Comparison of ENCODE assay signal across 19 cellular contexts in the genomic region with DNA sequence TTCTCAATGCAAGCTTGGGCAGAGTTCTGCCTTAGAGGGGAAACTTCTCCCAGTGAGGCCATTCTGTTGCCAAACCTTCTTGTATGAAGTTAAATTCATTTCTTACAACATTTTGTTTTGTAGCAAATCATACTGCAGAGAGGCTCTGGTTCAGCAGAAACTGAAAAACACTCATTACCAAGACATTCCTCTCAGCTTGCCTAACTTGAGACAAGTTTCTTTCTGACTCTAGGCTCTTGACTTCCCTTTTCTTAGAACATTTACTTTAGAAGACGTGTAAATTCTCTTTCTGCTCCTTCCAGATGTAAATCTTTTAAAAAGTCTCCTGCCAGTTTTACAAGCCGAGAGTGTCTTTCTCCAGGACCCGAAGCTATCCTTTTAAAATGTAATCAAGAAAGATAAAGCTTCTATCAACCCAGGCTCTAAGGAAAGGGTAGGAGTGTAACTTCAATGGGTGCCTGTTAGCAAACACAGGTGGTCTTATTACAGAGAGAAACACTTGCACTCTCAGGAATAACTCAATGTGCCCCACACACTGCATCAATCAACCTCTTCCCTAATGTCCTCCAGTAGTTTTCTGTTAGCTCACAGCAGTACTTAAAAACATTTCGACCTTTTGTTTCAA.
DNase-seq lines count a peak whose midpoint lies in the region; ATAC-seq and TF ChIP-seq lines count a peak whose summit lies in the region.
"Had no signal": no experiment of that assay in that cellular context is flagged by ENCODE, and none has a peak within 500 bp of the region (broad histone marks: within the 10 kb centered on the region; RNA-seq: fewer than 3 reads in every experiment).

No MANE protein-coding gene starts in this region.

- DNase-seq in GM12865 (ENCODE audit: low read depth) (peak; percentile 33), SKM-1 treated with dmso at 0.1 percent for 144 hours (lab: John Stamatoyannopoulos, UW; ENCODE audit: unreplicated experiment) (peak; percentile 19), inferior parietal cortex (ENCODE audit: extremely low spot score) (no peak), NCI-H524 treated with DMSO at 0.1 percent for 48 hours (lab: John Stamatoyannopoulos, UW) (no peak), HUDEP-2 (lab: John Stamatoyannopoulos, UW; ENCODE audit: unreplicated experiment in 76 of 76) (no peak), AG08395 (ENCODE audit: low spot score) (no peak)
- DNase-seq: 8988T; activated CD4-positive, alpha-beta T cell treated with anti-CD3 and anti-CD28 coated beads, Interleukin-2, amount 10 ng/mL, durations not matched to agents 7 days and 5 days; activated naive CD4-positive, alpha-beta T cell treated with Interleukin-2 at 50 U/mL for 16 hours; H9; heart right ventricle; KG1; mucosa of descending colon; NCI-H1048; NCI-H69; stomach had no signal

- ATAC-seq in GM21360 (IDR thresholded peaks at IDR 0.05; ENCODE audit: unreplicated experiment) (peak; percentile 86), HG03095 (IDR thresholded peaks at IDR 0.05; ENCODE audit: unreplicated experiment) (peak; percentile 54)
- ATAC-seq: heart right ventricle, mucosa of descending colon had no signal

- no peak for TF ChIP-seq CTCF in GM12865 (IDR thresholded peaks at IDR 0.05; ENCODE audit: insufficient read depth, low read depth, low read length, missing control alignments)

- H3K4me3 ChIP-seq in GM12865 (ENCODE audit: low read depth, low read length): no peak overlapping the region
- H3K4me3 ChIP-seq: BLaER1, heart right ventricle, mucosa of descending colon, stomach had no signal

Comparison
In these comparisons a context has a peak if more than half of its experiments do, and no peak if none do; other contexts are left out.
1. DNase-seq: peak in GM12865 (single experiment) and SKM-1 treated with dmso at 0.1 percent for 144 hours (single experiment); none in inferior parietal cortex (single experiment), NCI-H524 treated with DMSO at 0.1 percent for 48 hours (single experiment), HUDEP-2 (0 of 76) and AG08395 (single experiment).